ENCODE assay signal across 2 cellular contexts in genomic region chr2:12192762-12193161, GRCh38.
TF ChIP-seq lines count a peak whose summit lies in the region.

No MANE protein-coding gene starts in this region.

TF ChIP-seq in IMR-90, 13 proteins besides CTCF, POLR2A, EP300 and RAD21:
- TF ChIP-seq CEBPB (IDR thresholded peaks at IDR 0.05; ENCODE audit: low read depth, low read length) (no peak), MXI1 (IDR thresholded peaks at IDR 0.05; ENCODE audit: borderline replicate concordance, low read depth, low read length) (no peak), CHD1 (IDR thresholded peaks at IDR 0.05; ENCODE audit: low read depth, low read length) (no peak), SMC3 (IDR thresholded peaks at IDR 0.05; ENCODE audit: low read depth, low read length) (no peak)

TF ChIP-seq in K562, 482 proteins besides CTCF, POLR2A, EP300 and RAD21:
- TF ChIP-seq GABPA (tag; conservative IDR thresholded peaks at IDR 0.05; ENCODE audit: low read depth) (peak; percentile 46; the same call in 1 of the 2 replicates), ZBTB49 (CRISPR knock-in tag; IDR thresholded peaks at IDR 0.05; ENCODE audit: borderline replicate concordance) (no peak)
